8 cellular contexts compared by ENCODE assay signal in genomic region chr3:133661454-133662255, GRCh38. TPM values are rescaled to one million over a fixed set of nuclear protein-coding genes. Genes with fewer than 3 reads are reported as not detected.
DNase-seq lines count a peak whose midpoint lies in the region; ATAC-seq lines count a peak whose summit lies in the region.

Gene TOPBP1, minus strand, starts transcription at chr3:133661941. Its CDS starts 814 bp downstream, at chr3:133661127.

- peak; percentile 87 for ATAC-seq in GM19351 (IDR thresholded peaks at IDR 0.05; ENCODE audit: unreplicated experiment)
- peak; percentile 72 for ATAC-seq in HG03469 (IDR thresholded peaks at IDR 0.05; ENCODE audit: unreplicated experiment)
- ATAC-seq in left colon: peak; percentile 97

- H3K27me3 Mint-ChIP-seq in activated CD4-positive, alpha-beta T cell treated with anti-CD3 and anti-CD28 coated beads, Interleukin-2, amount 10 ng/mL, durations not matched to agents 7 days and 5 days: no peaks in the 10 kb centered on the region

- POLR2A ChIA-PET in activated CD4-positive, alpha-beta T cell treated with anti-CD3 and anti-CD28 coated beads, Interleukin-2, amount 10 ng/mL, durations not matched to agents 7 days and 5 days (lab: Charles Lee): no interaction called here

- H3K4me3 Mint-ChIP-seq in activated CD4-positive, alpha-beta T cell treated with anti-CD3 and anti-CD28 coated beads, Interleukin-2, amount 10 ng/mL, durations not matched to agents 7 days and 5 days: peak within 1 kb of the TSS; percentile 100

- peaks cover 25% of the 10 kb centered on the region for H3K36me3 Mint-ChIP-seq in activated CD4-positive, alpha-beta T cell treated with anti-CD3 and anti-CD28 coated beads, Interleukin-2, amount 10 ng/mL, durations not matched to agents 7 days and 5 days (ENCODE audit: low read depth)

- DNase-seq in C1 segment of cervical spinal cord (lab: John Stamatoyannopoulos, UW) (peak in 13 of 14 donors; percentile 16 to 79 (median 67)), NCI-H526 (lab: John Stamatoyannopoulos, UW) (peak; percentile 76 to 92), cortex of kidney (lab: John Stamatoyannopoulos, UW) (peak; percentile 8), left colon (peak; percentile 84 to 89)
- peak; percentile 94 for DNase-seq in activated CD4-positive, alpha-beta T cell treated with anti-CD3 and anti-CD28 coated beads, Interleukin-2, amount 10 ng/mL, durations not matched to agents 7 days and 5 days
- peak; percentile 90 for DNase-seq in stimulated activated CD4-positive, alpha-beta T cell treated with anti-CD3 and anti-CD28 coated beads, Interleukin-1b, Interleukin-23, amount 100 ng/mL, for 48 hours

- intact Hi-C loops in left colon (cut with DNase I, micrococcal nuclease): no loop called here

- H3K4me1 Mint-ChIP-seq in activated CD4-positive, alpha-beta T cell treated with anti-CD3 and anti-CD28 coated beads, Interleukin-2, amount 10 ng/mL, durations not matched to agents 7 days and 5 days: peaks cover 48% of the 10 kb centered on the region

- H3K9me3 Mint-ChIP-seq in activated CD4-positive, alpha-beta T cell treated with anti-CD3 and anti-CD28 coated beads, Interleukin-2, amount 10 ng/mL, durations not matched to agents 7 days and 5 days: no peaks in the 10 kb centered on the region

- peak within 1 kb of the TSS; percentile 99 for H3K27ac Mint-ChIP-seq in activated CD4-positive, alpha-beta T cell treated with anti-CD3 and anti-CD28 coated beads, Interleukin-2, amount 10 ng/mL, durations not matched to agents 7 days and 5 days

- CTCF ChIA-PET in activated CD4-positive, alpha-beta T cell treated with anti-CD3 and anti-CD28 coated beads, Interleukin-2, amount 10 ng/mL, durations not matched to agents 7 days and 5 days (lab: Charles Lee): interaction anchor here (0.7 to 1.5 kb wide), 4 partner anchors 10 to 170 kb away, joined by 3 to 4 read pairs (median 3); no protein-coding TSS in a partner anchor

RNA-seq across cellular contexts. Expression of gene TOPBP1, which starts in this region (rescaled TPM):
- total RNA-seq in activated CD4-positive, alpha-beta T cell treated with anti-CD3 and anti-CD28 coated beads, Interleukin-2, amount 10 ng/mL, durations not matched to agents 7 days and 5 days: 10 to 100 TPM; 82.1 to 95.1 TPM
- total RNA-seq in left colon: 10 to 100 TPM; 20.4 to 22.1 TPM

Comparison
In these comparisons a context has a peak if more than half of its experiments do, and no peak if none do; other contexts are left out.
1. Peak in every context shown above with its lines: DNase-seq and ATAC-seq.
2. DNase-seq: peak in every context shown above with its lines; median percentile 94 in activated CD4-positive, alpha-beta T cell treated with anti-CD3 and anti-CD28 coated beads, Interleukin-2, amount 10 ng/mL, durations not matched to agents 7 days and 5 days; 90 in stimulated activated CD4-positive, alpha-beta T cell treated with anti-CD3 and anti-CD28 coated beads, Interleukin-1b, Interleukin-23, amount 100 ng/mL, for 48 hours; 86 in left colon; 84 in NCI-H526; 67 in C1 segment of cervical spinal cord; 8 in cortex of kidney.